Comparison of ENCODE assay signal across 1 cellular context in the genomic region with DNA sequence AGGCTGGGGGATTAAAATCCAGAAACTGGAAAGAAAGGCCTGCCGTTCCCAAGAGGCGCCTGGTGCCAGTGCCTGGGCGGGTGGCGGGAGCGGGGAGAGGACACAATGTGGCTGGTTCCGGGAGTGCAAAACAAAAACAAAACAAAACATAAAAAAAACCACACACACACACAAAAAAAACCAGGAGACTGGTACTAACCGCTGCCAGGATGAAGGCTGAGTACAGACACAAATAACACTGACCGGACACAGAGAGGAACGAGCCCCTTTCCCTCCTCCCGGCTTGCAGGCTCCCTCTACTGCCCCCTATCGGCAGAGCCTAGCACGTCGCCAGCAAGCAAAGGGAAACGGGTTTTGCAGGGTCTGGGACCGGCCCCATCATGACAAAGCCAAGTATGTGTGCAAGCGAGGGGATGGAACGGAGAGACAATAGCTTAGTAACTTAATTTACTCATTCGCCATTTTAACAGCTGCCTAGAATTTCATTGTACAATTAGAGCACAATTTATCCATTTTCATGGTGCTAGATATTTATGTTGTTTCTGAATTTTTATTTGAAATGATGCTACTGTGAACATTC.
A peak's percentile ranks its signal among the peaks of the same experiment; 100 is the strongest.
TF ChIP-seq lines count a peak whose summit lies in the region.

No MANE protein-coding gene starts in this region.

TF ChIP-seq in K562, 482 proteins besides CTCF, POLR2A, EP300 and RAD21 (continued from another document):
- TF ChIP-seq, protein P1, sequence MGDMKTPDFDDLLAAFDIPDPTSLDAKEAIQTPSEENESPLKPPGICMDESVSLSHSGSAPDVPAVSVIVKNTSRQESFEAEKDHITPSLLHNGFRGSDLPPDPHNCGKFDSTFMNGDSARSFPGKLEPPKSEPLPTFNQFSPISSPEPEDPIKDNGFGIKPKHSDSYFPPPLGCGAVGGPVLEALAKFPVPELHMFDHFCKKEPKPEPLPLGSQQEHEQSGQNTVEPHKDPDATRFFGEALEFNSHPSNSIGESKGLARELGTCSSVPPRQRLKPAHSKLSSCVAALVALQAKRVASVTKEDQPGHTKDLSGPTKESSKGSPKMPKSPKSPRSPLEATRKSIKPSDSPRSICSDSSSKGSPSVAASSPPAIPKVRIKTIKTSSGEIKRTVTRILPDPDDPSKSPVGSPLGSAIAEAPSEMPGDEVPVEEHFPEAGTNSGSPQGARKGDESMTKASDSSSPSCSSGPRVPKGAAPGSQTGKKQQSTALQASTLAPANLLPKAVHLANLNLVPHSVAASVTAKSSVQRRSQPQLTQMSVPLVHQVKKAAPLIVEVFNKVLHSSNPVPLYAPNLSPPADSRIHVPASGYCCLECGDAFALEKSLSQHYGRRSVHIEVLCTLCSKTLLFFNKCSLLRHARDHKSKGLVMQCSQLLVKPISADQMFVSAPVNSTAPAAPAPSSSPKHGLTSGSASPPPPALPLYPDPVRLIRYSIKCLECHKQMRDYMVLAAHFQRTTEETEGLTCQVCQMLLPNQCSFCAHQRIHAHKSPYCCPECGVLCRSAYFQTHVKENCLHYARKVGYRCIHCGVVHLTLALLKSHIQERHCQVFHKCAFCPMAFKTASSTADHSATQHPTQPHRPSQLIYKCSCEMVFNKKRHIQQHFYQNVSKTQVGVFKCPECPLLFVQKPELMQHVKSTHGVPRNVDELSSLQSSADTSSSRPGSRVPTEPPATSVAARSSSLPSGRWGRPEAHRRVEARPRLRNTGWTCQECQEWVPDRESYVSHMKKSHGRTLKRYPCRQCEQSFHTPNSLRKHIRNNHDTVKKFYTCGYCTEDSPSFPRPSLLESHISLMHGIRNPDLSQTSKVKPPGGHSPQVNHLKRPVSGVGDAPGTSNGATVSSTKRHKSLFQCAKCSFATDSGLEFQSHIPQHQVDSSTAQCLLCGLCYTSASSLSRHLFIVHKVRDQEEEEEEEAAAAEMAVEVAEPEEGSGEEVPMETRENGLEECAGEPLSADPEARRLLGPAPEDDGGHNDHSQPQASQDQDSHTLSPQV (IDR thresholded peaks at IDR 0.05) = no peak
- TF ChIP-seq, protein P2, sequence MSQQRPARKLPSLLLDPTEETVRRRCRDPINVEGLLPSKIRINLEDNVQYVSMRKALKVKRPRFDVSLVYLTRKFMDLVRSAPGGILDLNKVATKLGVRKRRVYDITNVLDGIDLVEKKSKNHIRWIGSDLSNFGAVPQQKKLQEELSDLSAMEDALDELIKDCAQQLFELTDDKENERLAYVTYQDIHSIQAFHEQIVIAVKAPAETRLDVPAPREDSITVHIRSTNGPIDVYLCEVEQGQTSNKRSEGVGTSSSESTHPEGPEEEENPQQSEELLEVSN (IDR thresholded peaks at IDR 0.05; ENCODE audit: borderline replicate concordance in 1 of 2, extremely low read depth in 1 of 2, insufficient read depth in 1 of 2, insufficient read length in 1 of 2, low read depth in 1 of 2, low read length in 1 of 2, poor library complexity in 1 of 2, severe bottlenecking in 1 of 2) = peak in 1 of 2 experiments; percentile 17
- TF ChIP-seq CC2D1A (IDR thresholded peaks at IDR 0.05) (peak; percentile 62; the same call in 1 of the 2 replicates), FOXA1 (IDR thresholded peaks at IDR 0.05; ENCODE audit: borderline replicate concordance) (no peak), FIP1L1 (IDR thresholded peaks at IDR 0.05; ENCODE audit: low read depth, low read length, poor library complexity, severe bottlenecking) (no peak), TAF15 (IDR thresholded peaks at IDR 0.05; ENCODE audit: low read depth, low read length) (no peak), SMC3 (conservative IDR thresholded peaks at IDR 0.05; ENCODE audit: insufficient read depth, low read depth, low read length) (peak; percentile 39; the same call in 1 of the 2 replicates), CBX2 (IDR thresholded peaks at IDR 0.05; ENCODE audit: insufficient read depth, low read length, poor library complexity, severe bottlenecking) (no peak), NFXL1 (CRISPR knock-in tag; IDR thresholded peaks at IDR 0.05) (no peak), SMARCA4 (IDR thresholded peaks at IDR 0.05) (peak; percentile 44; the same call in 1 of the 2 replicates), FOXK2 (conservative IDR thresholded peaks at IDR 0.05 in 1 of 2, IDR thresholded peaks at IDR 0.05 in 1 of 2; ENCODE audit: low read depth in 2 of 2) (no peak)
- TF ChIP-seq, protein P3, sequence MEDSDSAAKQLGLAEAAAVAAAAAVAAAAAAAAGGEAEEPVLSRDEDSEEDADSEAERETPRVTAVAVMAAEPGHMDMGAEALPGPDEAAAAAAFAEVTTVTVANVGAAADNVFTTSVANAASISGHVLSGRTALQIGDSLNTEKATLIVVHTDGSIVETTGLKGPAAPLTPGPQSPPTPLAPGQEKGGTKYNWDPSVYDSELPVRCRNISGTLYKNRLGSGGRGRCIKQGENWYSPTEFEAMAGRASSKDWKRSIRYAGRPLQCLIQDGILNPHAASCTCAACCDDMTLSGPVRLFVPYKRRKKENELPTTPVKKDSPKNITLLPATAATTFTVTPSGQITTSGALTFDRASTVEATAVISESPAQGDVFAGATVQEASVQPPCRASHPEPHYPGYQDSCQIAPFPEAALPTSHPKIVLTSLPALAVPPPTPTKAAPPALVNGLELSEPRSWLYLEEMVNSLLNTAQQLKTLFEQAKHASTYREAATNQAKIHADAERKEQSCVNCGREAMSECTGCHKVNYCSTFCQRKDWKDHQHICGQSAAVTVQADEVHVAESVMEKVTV (CRISPR knock-in tag; IDR thresholded peaks at IDR 0.05) = 0 out of 2 replicates have a peak, but pooled peaks have one; percentile 6
- TF ChIP-seq, protein P4, sequence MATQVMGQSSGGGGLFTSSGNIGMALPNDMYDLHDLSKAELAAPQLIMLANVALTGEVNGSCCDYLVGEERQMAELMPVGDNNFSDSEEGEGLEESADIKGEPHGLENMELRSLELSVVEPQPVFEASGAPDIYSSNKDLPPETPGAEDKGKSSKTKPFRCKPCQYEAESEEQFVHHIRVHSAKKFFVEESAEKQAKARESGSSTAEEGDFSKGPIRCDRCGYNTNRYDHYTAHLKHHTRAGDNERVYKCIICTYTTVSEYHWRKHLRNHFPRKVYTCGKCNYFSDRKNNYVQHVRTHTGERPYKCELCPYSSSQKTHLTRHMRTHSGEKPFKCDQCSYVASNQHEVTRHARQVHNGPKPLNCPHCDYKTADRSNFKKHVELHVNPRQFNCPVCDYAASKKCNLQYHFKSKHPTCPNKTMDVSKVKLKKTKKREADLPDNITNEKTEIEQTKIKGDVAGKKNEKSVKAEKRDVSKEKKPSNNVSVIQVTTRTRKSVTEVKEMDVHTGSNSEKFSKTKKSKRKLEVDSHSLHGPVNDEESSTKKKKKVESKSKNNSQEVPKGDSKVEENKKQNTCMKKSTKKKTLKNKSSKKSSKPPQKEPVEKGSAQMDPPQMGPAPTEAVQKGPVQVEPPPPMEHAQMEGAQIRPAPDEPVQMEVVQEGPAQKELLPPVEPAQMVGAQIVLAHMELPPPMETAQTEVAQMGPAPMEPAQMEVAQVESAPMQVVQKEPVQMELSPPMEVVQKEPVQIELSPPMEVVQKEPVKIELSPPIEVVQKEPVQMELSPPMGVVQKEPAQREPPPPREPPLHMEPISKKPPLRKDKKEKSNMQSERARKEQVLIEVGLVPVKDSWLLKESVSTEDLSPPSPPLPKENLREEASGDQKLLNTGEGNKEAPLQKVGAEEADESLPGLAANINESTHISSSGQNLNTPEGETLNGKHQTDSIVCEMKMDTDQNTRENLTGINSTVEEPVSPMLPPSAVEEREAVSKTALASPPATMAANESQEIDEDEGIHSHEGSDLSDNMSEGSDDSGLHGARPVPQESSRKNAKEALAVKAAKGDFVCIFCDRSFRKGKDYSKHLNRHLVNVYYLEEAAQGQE (CRISPR knock-in tag; IDR thresholded peaks at IDR 0.05; ENCODE audit: low read depth) = no peak
- TF ChIP-seq, protein P5, sequence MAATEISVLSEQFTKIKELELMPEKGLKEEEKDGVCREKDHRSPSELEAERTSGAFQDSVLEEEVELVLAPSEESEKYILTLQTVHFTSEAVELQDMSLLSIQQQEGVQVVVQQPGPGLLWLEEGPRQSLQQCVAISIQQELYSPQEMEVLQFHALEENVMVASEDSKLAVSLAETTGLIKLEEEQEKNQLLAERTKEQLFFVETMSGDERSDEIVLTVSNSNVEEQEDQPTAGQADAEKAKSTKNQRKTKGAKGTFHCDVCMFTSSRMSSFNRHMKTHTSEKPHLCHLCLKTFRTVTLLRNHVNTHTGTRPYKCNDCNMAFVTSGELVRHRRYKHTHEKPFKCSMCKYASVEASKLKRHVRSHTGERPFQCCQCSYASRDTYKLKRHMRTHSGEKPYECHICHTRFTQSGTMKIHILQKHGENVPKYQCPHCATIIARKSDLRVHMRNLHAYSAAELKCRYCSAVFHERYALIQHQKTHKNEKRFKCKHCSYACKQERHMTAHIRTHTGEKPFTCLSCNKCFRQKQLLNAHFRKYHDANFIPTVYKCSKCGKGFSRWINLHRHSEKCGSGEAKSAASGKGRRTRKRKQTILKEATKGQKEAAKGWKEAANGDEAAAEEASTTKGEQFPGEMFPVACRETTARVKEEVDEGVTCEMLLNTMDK (IDR thresholded peaks at IDR 0.05; ENCODE audit: borderline replicate concordance, insufficient read depth, low read depth, low read length, poor library complexity, severe bottlenecking) = peak; percentile 62
- TF ChIP-seq, protein P6, sequence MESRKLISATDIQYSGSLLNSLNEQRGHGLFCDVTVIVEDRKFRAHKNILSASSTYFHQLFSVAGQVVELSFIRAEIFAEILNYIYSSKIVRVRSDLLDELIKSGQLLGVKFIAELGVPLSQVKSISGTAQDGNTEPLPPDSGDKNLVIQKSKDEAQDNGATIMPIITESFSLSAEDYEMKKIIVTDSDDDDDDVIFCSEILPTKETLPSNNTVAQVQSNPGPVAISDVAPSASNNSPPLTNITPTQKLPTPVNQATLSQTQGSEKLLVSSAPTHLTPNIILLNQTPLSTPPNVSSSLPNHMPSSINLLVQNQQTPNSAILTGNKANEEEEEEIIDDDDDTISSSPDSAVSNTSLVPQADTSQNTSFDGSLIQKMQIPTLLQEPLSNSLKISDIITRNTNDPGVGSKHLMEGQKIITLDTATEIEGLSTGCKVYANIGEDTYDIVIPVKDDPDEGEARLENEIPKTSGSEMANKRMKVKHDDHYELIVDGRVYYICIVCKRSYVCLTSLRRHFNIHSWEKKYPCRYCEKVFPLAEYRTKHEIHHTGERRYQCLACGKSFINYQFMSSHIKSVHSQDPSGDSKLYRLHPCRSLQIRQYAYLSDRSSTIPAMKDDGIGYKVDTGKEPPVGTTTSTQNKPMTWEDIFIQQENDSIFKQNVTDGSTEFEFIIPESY (CRISPR knock-in tag; IDR thresholded peaks at IDR 0.05) = peak; percentile 74
